In the genomic region with DNA sequence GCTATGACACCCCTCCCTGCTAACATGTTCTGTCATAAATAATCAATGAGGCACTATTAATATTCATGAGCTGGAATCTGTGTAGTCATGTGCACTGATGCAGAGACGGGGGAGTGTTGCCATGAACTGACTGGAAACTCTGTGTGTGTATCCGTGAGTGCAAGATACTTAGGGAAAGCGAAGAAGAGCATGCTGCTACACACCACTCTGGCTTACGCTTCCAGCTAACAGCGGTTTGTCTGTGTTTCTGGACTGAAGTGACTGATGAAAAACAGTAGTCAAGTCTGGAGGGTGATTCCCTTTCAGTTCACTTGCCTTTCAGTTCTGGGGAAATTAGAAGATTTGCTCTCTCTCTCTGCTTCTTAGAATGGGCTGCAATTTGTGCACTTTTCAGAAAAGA, we compare ENCODE assay signal across 20 cellular contexts.
DNase-seq lines count a peak whose midpoint lies in the region; FAIRE-seq and TF ChIP-seq lines count a peak whose summit lies in the region.
"Had no signal": no experiment of that assay in that cellular context is flagged by ENCODE, and none has a peak within 500 bp of the region (broad histone marks: within the 10 kb centered on the region; RNA-seq: fewer than 3 reads in every experiment).

No MANE protein-coding gene starts in this region.

- H3K36me3 Mint-ChIP-seq in astrocyte (ENCODE audit: low read depth, unreplicated experiment) (no peaks in the 10 kb centered on the region), type B pancreatic cell (no peaks in the 10 kb centered on the region)
- H3K36me3 Mint-ChIP-seq: CD14-positive monocyte, natural killer cell had no signal

- H3K27ac ChIP-seq in astrocyte (ENCODE audit: low read depth, low read length) (no peak overlapping the region), kidney (ENCODE audit: low read depth in 2 of 2, low read length in 2 of 2) (no peak overlapping the region), substantia nigra (ENCODE audit: low read depth, low read length, poor library complexity, severe bottlenecking) (peak overlapping the region; percentile 29)
- H3K27ac ChIP-seq: 22Rv1, brain microvascular endothelial cell, lower lobe of right lung, right atrium auricular region, thoracic aorta had no signal

- FAIRE-seq in astrocyte (lab: Jason Lieb, UNC) (no peak), kidney (lab: Jason Lieb, UNC) (no peak)
- FAIRE-seq: H54 had no signal

- DNase-seq in DMS 273 (lab: John Stamatoyannopoulos, UW; ENCODE audit: unreplicated experiment) = peak; percentile 24
- no peak for DNase-seq in DMS 273 treated with DMSO at 0.1 percent for 48 hours (lab: John Stamatoyannopoulos, UW)
- DNase-seq in astrocyte (ENCODE audit: low read depth) = no peak
- no peak for DNase-seq in kidney
- DNase-seq in substantia nigra (lab: John Stamatoyannopoulos, UW) = peak in 14 of 49 donors; percentile 1 to 37 (median 12)
- DNase-seq in type B pancreatic cell (ENCODE audit: extremely low spot score, unreplicated experiment) = no peak
- DNase-seq in NK-92 (lab: John Stamatoyannopoulos, UW; ENCODE audit: unreplicated experiment) = no peak
- DNase-seq in DMS153 (lab: John Stamatoyannopoulos, UW) = no peak
- DNase-seq: brain microvascular endothelial cell; effector CD8-positive, alpha-beta T cell; lower lobe of right lung; natural killer cell; NCI-H2081 treated with DMSO at 0.1 percent for 48 hours; SHP77; T1000 had no signal

- H3K4me1 Mint-ChIP-seq in astrocyte (ENCODE audit: low read depth, unreplicated experiment) = no peaks in the 10 kb centered on the region
- H3K4me1 Mint-ChIP-seq in type B pancreatic cell (ENCODE audit: unreplicated experiment) = peaks cover 6% of the 10 kb centered on the region
- H3K4me1 Mint-ChIP-seq: CD14-positive monocyte had no signal

- no peaks in the 10 kb centered on the region for H3K27me3 ChIP-seq in astrocyte (ENCODE audit: insufficient read depth, low read length)
- H3K27me3 ChIP-seq: brain microvascular endothelial cell, right atrium auricular region had no signal

- H3K36me3 ChIP-seq in astrocyte (ENCODE audit: insufficient read depth, low read length) = no peaks in the 10 kb centered on the region
- H3K36me3 ChIP-seq in kidney (ENCODE audit: control insufficient read depth in 1 of 2, insufficient read depth in 2 of 2, low read length in 2 of 2) = no peaks in the 10 kb centered on the region
- H3K36me3 ChIP-seq: brain microvascular endothelial cell, lower lobe of right lung, right atrium auricular region, thoracic aorta had no signal

- no peak overlapping the region for H3K4me3 Mint-ChIP-seq in astrocyte (ENCODE audit: unreplicated experiment)
- no peak overlapping the region for H3K4me3 Mint-ChIP-seq in type B pancreatic cell
- H3K4me3 Mint-ChIP-seq: CD14-positive monocyte, natural killer cell had no signal

- no peaks in the 10 kb centered on the region for H3K9me3 Mint-ChIP-seq in astrocyte (ENCODE audit: unreplicated experiment)
- H3K9me3 Mint-ChIP-seq in type B pancreatic cell = no peaks in the 10 kb centered on the region
- H3K9me3 Mint-ChIP-seq: CD14-positive monocyte had no signal

- H3K79me2 ChIP-seq in astrocyte (ENCODE audit: insufficient read depth, low read length) = no peaks in the 10 kb centered on the region

- intact Hi-C loops in kidney (cut with DNase I) = no loop called here

- TF ChIP-seq CTCF in astrocyte (IDR thresholded peaks at IDR 0.05; ENCODE audit: insufficient read depth, low read depth, low read length) (no peak), kidney (IDR thresholded peaks at IDR 0.05; ENCODE audit: borderline replicate concordance, extremely low read depth, insufficient read depth) (no peak), type B pancreatic cell (conservative IDR thresholded peaks at IDR 0.05) (no peak)

- H3K27me3 Mint-ChIP-seq in astrocyte (ENCODE audit: low read depth, unreplicated experiment) (no peaks in the 10 kb centered on the region), type B pancreatic cell (no peaks in the 10 kb centered on the region)

- peak overlapping the region; percentile 62 for H2AFZ ChIP-seq in astrocyte (ENCODE audit: low read depth, low read length)

- H3K27ac Mint-ChIP-seq in astrocyte (ENCODE audit: unreplicated experiment) (no peak overlapping the region), type B pancreatic cell (no peak overlapping the region)
- H3K27ac Mint-ChIP-seq: CD14-positive monocyte, natural killer cell had no signal

- H3K4me1 ChIP-seq in astrocyte (ENCODE audit: insufficient read depth, low read length) (no peaks in the 10 kb centered on the region), kidney (ENCODE audit: control insufficient read depth in 1 of 2, insufficient read depth in 1 of 2, low read depth in 1 of 2, low read length in 2 of 2) (no peaks in the 10 kb centered on the region)
- H3K4me1 ChIP-seq: lower lobe of right lung, right atrium auricular region had no signal

- no peak overlapping the region for H3K4me2 ChIP-seq in astrocyte (ENCODE audit: low read length)

- no peaks in the 10 kb centered on the region for H3K9me3 ChIP-seq in astrocyte (ENCODE audit: insufficient read depth, low read depth, low read length)
- no peaks in the 10 kb centered on the region for H3K9me3 ChIP-seq in kidney (ENCODE audit: control insufficient read depth in 1 of 2, low read length in 2 of 2)
- H3K9me3 ChIP-seq: lower lobe of right lung, right atrium auricular region, thoracic aorta had no signal

- H3K4me3 ChIP-seq in astrocyte (ENCODE audit: insufficient read depth, low read depth, low read length) (no peak overlapping the region), kidney (ENCODE audit: low read length in 2 of 2) (peak overlapping the region; percentile 22 to 32)
- H3K4me3 ChIP-seq: lower lobe of right lung, right atrium auricular region, thoracic aorta had no signal

- H4K20me1 ChIP-seq in astrocyte (ENCODE audit: insufficient read depth, low read length) = no peaks in the 10 kb centered on the region

- H3K9ac ChIP-seq in astrocyte (ENCODE audit: low read length) = no peak overlapping the region
- no peak overlapping the region for H3K9ac ChIP-seq in kidney (ENCODE audit: low read length in 2 of 2)
